20 cellular contexts compared by ENCODE assay signal in genomic region chr1:33173091-33173490, GRCh38. TPM values are rescaled to one million over a fixed set of nuclear protein-coding genes. Genes with fewer than 3 reads are reported as not detected.
A peak's percentile ranks its signal among the peaks of the same experiment; 100 is the strongest.
DNase-seq lines count a peak whose midpoint lies in the region; ATAC-seq and TF ChIP-seq lines count a peak whose summit lies in the region.
"Had no signal": no experiment of that assay in that cellular context is flagged by ENCODE, and none has a peak within 500 bp of the region (broad histone marks: within the 10 kb centered on the region; RNA-seq: fewer than 3 reads in every experiment).

No MANE protein-coding gene starts in this region.

- H3K4me1 Mint-ChIP-seq in central memory CD8-positive, alpha-beta T cell: peaks cover 39% of the 10 kb centered on the region
- peaks cover 5% of the 10 kb centered on the region for H3K4me1 Mint-ChIP-seq in activated T-helper 1 cell treated with anti-CD3 and anti-CD28 coated beads, Interleukin-12 subunit alpha, Interleukin-12 subunit beta, Interleukin-2, Interleukin-4 antibody, amounts not matched to agents 30 ng/mL and 10 ng/mL and 1 ng/mL, durations not matched to agents 14 hours and 24 hours and 36 hours (ENCODE audit: low read depth)

- H3K79me1 ChIP-seq in mesenchymal stem cell (replicated peaks; ENCODE audit: low read length, poor library complexity, severe bottlenecking): peaks cover 17% of the 10 kb centered on the region

- H3K18ac ChIP-seq in mesenchymal stem cell (ENCODE audit: low read depth in 1 of 2, low read length in 2 of 2): no peak overlapping the region

- CTCF ChIA-PET in HEK293 (lab: Yijun Ruan, JAX): no interaction called here

- H2BK120ac ChIP-seq in mesenchymal stem cell (ENCODE audit: low read depth, low read length): no peak overlapping the region

- H2BK12ac ChIP-seq in mesenchymal stem cell (ENCODE audit: low read length in 2 of 2): no peak overlapping the region

- TF ChIP-seq CTCF in HEK293 (tag by site-specific recombination; IDR thresholded peaks at IDR 0.05) (no peak), spleen (IDR thresholded peaks at IDR 0.05 in 8 of 11, conservative IDR thresholded peaks at IDR 0.05 in 3 of 11) (no peak)

- H3K36me3 Mint-ChIP-seq in central memory CD8-positive, alpha-beta T cell (ENCODE audit: insufficient read depth): peaks cover 8% of the 10 kb centered on the region
- peaks cover 1% of the 10 kb centered on the region for H3K36me3 Mint-ChIP-seq in activated T-helper 1 cell treated with anti-CD3 and anti-CD28 coated beads, Interleukin-12 subunit alpha, Interleukin-12 subunit beta, Interleukin-2, Interleukin-4 antibody, amounts not matched to agents 30 ng/mL and 10 ng/mL and 1 ng/mL, durations not matched to agents 14 hours and 24 hours and 36 hours (ENCODE audit: low read depth)

- no peak overlapping the region for H2BK15ac ChIP-seq in mesenchymal stem cell (ENCODE audit: low read depth, poor library complexity, severe bottlenecking)

- DNase-seq in central memory CD8-positive, alpha-beta T cell (ENCODE audit: low spot score in 2 of 2): no peak
- DNase-seq in mesenchymal stem cell (no peak), spleen (peak; percentile 33), NCI-H1436 (lab: John Stamatoyannopoulos, UW) (no peak), midbrain (lab: John Stamatoyannopoulos, UW) (no peak), retina (no peak)
- no peak for DNase-seq in activated T-helper 1 cell treated with anti-CD3 and anti-CD28 coated beads, Interleukin-12 subunit alpha, Interleukin-12 subunit beta, Interleukin-2, Interleukin-4 antibody, amounts not matched to agents 30 ng/mL and 10 ng/mL and 1 ng/mL, durations not matched to agents 14 hours and 24 hours and 36 hours (ENCODE audit: low spot score)
- DNase-seq: BE2C; H7; HFFc6; NCI-H1105; NCI-H2029 treated with DMSO at 0.1 percent for 48 hours; NCI-H226; NCI-H510A treated with DMSO at 0.1 percent for 48 hours; NCI-H748 treated with DMSO at 0.1 percent for 48 hours; NK-92 treated with Interleukin-12 subunit alpha and Interleukin-12 subunit beta, amount 100 ng/mL, for 24 hours; SIG-M5 had no signal

- no peak overlapping the region for H3K23ac ChIP-seq in mesenchymal stem cell (ENCODE audit: low read length in 2 of 2)

- no peak for ATAC-seq in central memory CD8-positive, alpha-beta T cell (replicated peaks; ENCODE audit: extremely low read depth, poor library complexity, severe bottlenecking)
- ATAC-seq: A549 had no signal

- H3K9ac ChIP-seq in mesenchymal stem cell (ENCODE audit: low read length): no peak overlapping the region
- H3K9ac ChIP-seq: KMS-11 had no signal

- intact Hi-C loops in spleen (cut with DNase I; ENCODE audit: low total_unique reads): no loop called here
- intact Hi-C loops in activated T-helper 1 cell treated with anti-CD3 and anti-CD28 coated beads, Interleukin-12 subunit alpha, Interleukin-12 subunit beta, Interleukin-2, Interleukin-4 antibody, amounts not matched to agents 30 ng/mL and 10 ng/mL and 1 ng/mL, durations not matched to agents 14 hours and 24 hours and 36 hours (cut with micrococcal nuclease): no loop called here

- no peak overlapping the region for H3K4me3 ChIP-seq in HEK293 (ENCODE audit: low read depth, low read length)
- H3K4me3 ChIP-seq in mesenchymal stem cell (ENCODE audit: insufficient read depth in 1 of 2, low read depth in 1 of 2, low read length in 2 of 2): no peak overlapping the region
- H3K4me3 ChIP-seq in spleen: no peak overlapping the region
- H3K4me3 ChIP-seq: A549 had no signal

- H3K4me3 Mint-ChIP-seq in central memory CD8-positive, alpha-beta T cell: no peak overlapping the region
- H3K4me3 Mint-ChIP-seq in activated T-helper 1 cell treated with anti-CD3 and anti-CD28 coated beads, Interleukin-12 subunit alpha, Interleukin-12 subunit beta, Interleukin-2, Interleukin-4 antibody, amounts not matched to agents 30 ng/mL and 10 ng/mL and 1 ng/mL, durations not matched to agents 14 hours and 24 hours and 36 hours: no peak overlapping the region
- H3K4me3 Mint-ChIP-seq: HFFc6 had no signal

- H3K36me3 ChIP-seq in HEK293 (ENCODE audit: control insufficient read depth in 2 of 2, insufficient read depth in 1 of 2, low read length in 2 of 2): no peaks in the 10 kb centered on the region
- peaks cover 4 to 47% of the 10 kb centered on the region in 2 experiments for H3K36me3 ChIP-seq in mesenchymal stem cell (ENCODE audit: control insufficient read depth in 1 of 2, insufficient read depth in 2 of 2, low read depth in 1 of 2, low read length in 2 of 2)
- peaks cover 0 to 40% (median 2%) of the 10 kb centered on the region in 6 donors for H3K36me3 ChIP-seq in spleen
- H3K36me3 ChIP-seq: BE2C had no signal

- no peaks in the 10 kb centered on the region for H3K27me3 Mint-ChIP-seq in central memory CD8-positive, alpha-beta T cell
- H3K27me3 Mint-ChIP-seq in activated T-helper 1 cell treated with anti-CD3 and anti-CD28 coated beads, Interleukin-12 subunit alpha, Interleukin-12 subunit beta, Interleukin-2, Interleukin-4 antibody, amounts not matched to agents 30 ng/mL and 10 ng/mL and 1 ng/mL, durations not matched to agents 14 hours and 24 hours and 36 hours (ENCODE audit: insufficient read depth): no peaks in the 10 kb centered on the region

- H3K27ac Mint-ChIP-seq in central memory CD8-positive, alpha-beta T cell (ENCODE audit: low read depth): peak overlapping the region; percentile 58
- H3K27ac Mint-ChIP-seq in activated T-helper 1 cell treated with anti-CD3 and anti-CD28 coated beads, Interleukin-12 subunit alpha, Interleukin-12 subunit beta, Interleukin-2, Interleukin-4 antibody, amounts not matched to agents 30 ng/mL and 10 ng/mL and 1 ng/mL, durations not matched to agents 14 hours and 24 hours and 36 hours: no peak overlapping the region
- H3K27ac Mint-ChIP-seq: HFFc6 had no signal

- no peak overlapping the region for H2AFZ ChIP-seq in mesenchymal stem cell (ENCODE audit: low read depth, low read length)

- H4K8ac ChIP-seq in mesenchymal stem cell (ENCODE audit: low read length): no peak overlapping the region

- no peak overlapping the region for H3K4ac ChIP-seq in mesenchymal stem cell (ENCODE audit: low read depth in 1 of 2, low read length in 2 of 2)

- H2AK5ac ChIP-seq in mesenchymal stem cell (ENCODE audit: low read length, severe bottlenecking): peak overlapping the region; percentile 10

- H4K91ac ChIP-seq in mesenchymal stem cell (ENCODE audit: low read length): peak overlapping the region; percentile 5

- 40% methylated on average over 2 of the region's 4 CpGs for WGBS in mesenchymal stem cell
- 67 to 71% (median 69%) methylated on average over 4 of the region's 4 CpGs for WGBS in spleen, 5 donors

- no peak overlapping the region for H3K14ac ChIP-seq in mesenchymal stem cell (ENCODE audit: low read length in 2 of 2)

- H3K9me3 ChIP-seq in HEK293 (ENCODE audit: control insufficient read depth, insufficient read depth, low read depth, low read length) (no peaks in the 10 kb centered on the region), mesenchymal stem cell (ENCODE audit: control insufficient read depth, low read length) (no peaks in the 10 kb centered on the region), spleen (no peaks in the 10 kb centered on the region)
- H3K9me3 ChIP-seq: A549, BE2C had no signal

- no peak overlapping the region for H3K4me2 ChIP-seq in mesenchymal stem cell (ENCODE audit: low read length, poor library complexity, severe bottlenecking)
- H3K4me2 ChIP-seq: A549, KMS-11 had no signal

- no peaks in the 10 kb centered on the region for H3K9me3 Mint-ChIP-seq in central memory CD8-positive, alpha-beta T cell
- H3K9me3 Mint-ChIP-seq in activated T-helper 1 cell treated with anti-CD3 and anti-CD28 coated beads, Interleukin-12 subunit alpha, Interleukin-12 subunit beta, Interleukin-2, Interleukin-4 antibody, amounts not matched to agents 30 ng/mL and 10 ng/mL and 1 ng/mL, durations not matched to agents 14 hours and 24 hours and 36 hours: no peaks in the 10 kb centered on the region
- H3K9me3 Mint-ChIP-seq: HFFc6 had no signal

- POLR2A ChIA-PET in HEK293 (lab: Yijun Ruan, JAX): interaction anchor here (0.6 to 1.0 kb wide), 2 partner anchors 9 to 1860 kb away, joined by 3 to 4 read pairs; partner anchors contain the start of gene TRIM62

- H3K27me3 ChIP-seq in mesenchymal stem cell (ENCODE audit: control insufficient read depth in 1 of 2, insufficient read depth in 1 of 2, low read length in 2 of 2) (no peaks in the 10 kb centered on the region), spleen (replicated peaks in 1 of 7) (no peaks in the 10 kb centered on the region)
- H3K27me3 ChIP-seq: BE2C had no signal

- TF ChIP-seq POLR2A in spleen (IDR thresholded peaks at IDR 0.05): no peak

- H3K4me1 ChIP-seq in HEK293 (ENCODE audit: control insufficient read depth, insufficient read depth, low read length) (no peaks in the 10 kb centered on the region), mesenchymal stem cell (ENCODE audit: control insufficient read depth, insufficient read depth, low read depth, low read length) (peaks cover 38% of the 10 kb centered on the region), spleen (peaks cover 0 to 21% (median 11%) of the 10 kb centered on the region in 6 donors)
- H3K4me1 ChIP-seq: A549, BE2C had no signal

- H2BK5ac ChIP-seq in mesenchymal stem cell (ENCODE audit: low read depth, low read length, poor library complexity, severe bottlenecking): no peak overlapping the region

- H3K27ac ChIP-seq in HEK293 (ENCODE audit: extremely low read depth, low read depth, low read length): no peak overlapping the region
- H3K27ac ChIP-seq in mesenchymal stem cell (ENCODE audit: low read length, poor library complexity, severe bottlenecking): no peak overlapping the region
- H3K27ac ChIP-seq in spleen: no peak overlapping the region
- H3K27ac ChIP-seq: A549, KMS-11 had no signal

TF ChIP-seq in HEK293, 187 proteins besides CTCF, POLR2A, EP300 and RAD21:
- TF ChIP-seq ZSCAN4 (tag by site-specific recombination; IDR thresholded peaks at IDR 0.05) (peak; percentile 76), IKZF3 (tag by site-specific recombination; IDR thresholded peaks at IDR 0.05) (no peak)

RNA-seq across cellular contexts. Expression of gene TRIM62, which starts 8.8 kb away (rescaled TPM):
- 10.9 TPM for polyA plus RNA-seq in mesenchymal stem cell (2013, experiment 1 of 2)
- 10.9 TPM for polyA plus RNA-seq in mesenchymal stem cell (2013, experiment 2 of 2)
- total RNA-seq in spleen: 10 to 100 TPM in 4 of 7 donors, 1 to 10 TPM in 3; 8.0 to 16.1 (median 10.2) TPM
- polyA plus RNA-seq in spleen: 1 to 10 TPM; 2.5 to 3.9 (median 3.7) TPM
- 4.1 and 4.5 TPM in 2 replicates for total RNA-seq in activated T-helper 1 cell treated with anti-CD3 and anti-CD28 coated beads, Interleukin-12 subunit alpha, Interleukin-12 subunit beta, Interleukin-2, Interleukin-4 antibody, amounts not matched to agents 30 ng/mL and 10 ng/mL and 1 ng/mL, durations not matched to agents 14 hours and 24 hours and 36 hours
